1 cellular context compared by ENCODE assay signal in the genomic region with DNA sequence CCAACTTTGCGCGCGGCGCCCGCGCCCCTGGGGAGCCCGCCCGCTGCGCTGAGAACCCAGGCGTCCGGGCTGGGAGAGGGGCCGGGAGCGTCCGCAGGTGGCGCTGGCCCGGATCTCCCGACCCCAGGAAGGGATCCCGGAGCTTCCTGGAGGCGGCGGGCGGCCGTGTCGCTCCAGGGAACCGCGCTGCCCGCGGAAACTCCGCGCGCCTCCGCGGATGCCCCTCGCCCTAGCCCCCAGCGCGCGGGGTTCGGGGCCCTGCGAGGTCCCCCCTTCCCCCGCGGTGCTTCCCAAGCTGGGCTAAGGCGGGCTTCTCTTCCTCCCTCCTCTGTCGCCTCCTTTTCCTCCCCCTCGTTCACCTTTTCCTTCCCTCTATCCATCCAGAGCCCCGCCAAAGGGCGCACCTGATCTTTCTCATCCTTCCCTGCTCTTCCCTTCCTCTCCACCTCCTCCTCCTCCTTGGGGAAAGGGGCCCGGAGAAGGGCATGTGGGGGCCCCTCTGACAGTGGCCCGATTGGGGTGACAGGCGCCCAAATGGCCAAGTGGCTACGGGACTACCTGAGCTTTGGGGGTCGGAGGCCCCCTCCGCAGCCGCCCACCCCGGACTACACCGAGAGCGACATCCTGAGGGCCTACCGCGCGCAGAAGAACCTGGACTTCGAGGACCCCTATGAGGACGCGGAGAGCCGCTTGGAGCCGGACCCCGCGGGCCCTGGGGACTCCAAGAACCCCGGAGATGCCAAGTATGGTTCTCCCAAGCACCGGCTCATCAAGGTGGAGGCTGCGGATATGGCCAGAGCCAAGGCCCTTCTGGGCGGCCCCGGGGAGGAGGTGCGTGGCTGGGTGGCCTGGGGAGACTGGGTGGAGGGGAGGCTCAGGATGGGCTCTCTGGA.
A peak's percentile ranks its signal among the peaks of the same experiment; 100 is the strongest.
TF ChIP-seq lines count a peak whose summit lies in the region.

No MANE protein-coding gene starts in this region.

TF ChIP-seq in GM12878, 131 proteins besides CTCF, POLR2A, EP300 and RAD21:
- no peak for TF ChIP-seq BACH1 (IDR thresholded peaks at IDR 0.05; ENCODE audit: borderline replicate concordance)
- no peak for TF ChIP-seq POLR2AphosphoS2 (IDR thresholded peaks at IDR 0.05; ENCODE audit: low read depth, low read length)
- TF ChIP-seq CEBPB (IDR thresholded peaks at IDR 0.05; ENCODE audit: borderline replicate concordance in 1 of 2, low read depth in 2 of 2, low read length in 2 of 2) = no peak
- TF ChIP-seq HCFC1 (IDR thresholded peaks at IDR 0.05; ENCODE audit: low read length) = no peak
- TF ChIP-seq, protein P1, sequence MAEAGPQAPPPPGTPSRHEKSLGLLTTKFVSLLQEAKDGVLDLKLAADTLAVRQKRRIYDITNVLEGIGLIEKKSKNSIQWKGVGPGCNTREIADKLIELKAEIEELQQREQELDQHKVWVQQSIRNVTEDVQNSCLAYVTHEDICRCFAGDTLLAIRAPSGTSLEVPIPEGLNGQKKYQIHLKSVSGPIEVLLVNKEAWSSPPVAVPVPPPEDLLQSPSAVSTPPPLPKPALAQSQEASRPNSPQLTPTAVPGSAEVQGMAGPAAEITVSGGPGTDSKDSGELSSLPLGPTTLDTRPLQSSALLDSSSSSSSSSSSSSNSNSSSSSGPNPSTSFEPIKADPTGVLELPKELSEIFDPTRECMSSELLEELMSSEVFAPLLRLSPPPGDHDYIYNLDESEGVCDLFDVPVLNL (IDR thresholded peaks at IDR 0.05; ENCODE audit: low read depth, low read length) = no peak
- peak; percentile 70 for TF ChIP-seq HDAC6 (IDR thresholded peaks at IDR 0.05; ENCODE audit: unreplicated experiment)
- no peak for TF ChIP-seq FOXK2 (IDR thresholded peaks at IDR 0.05)
- no peak for TF ChIP-seq RELA (IDR thresholded peaks at IDR 0.05; ENCODE audit: borderline replicate concordance, partially characterized antibody)
- TF ChIP-seq SUZ12 (IDR thresholded peaks at IDR 0.05; ENCODE audit: unreplicated experiment) = no peak
